Comparison of ENCODE assay signal across 20 cellular contexts in the genomic region with DNA sequence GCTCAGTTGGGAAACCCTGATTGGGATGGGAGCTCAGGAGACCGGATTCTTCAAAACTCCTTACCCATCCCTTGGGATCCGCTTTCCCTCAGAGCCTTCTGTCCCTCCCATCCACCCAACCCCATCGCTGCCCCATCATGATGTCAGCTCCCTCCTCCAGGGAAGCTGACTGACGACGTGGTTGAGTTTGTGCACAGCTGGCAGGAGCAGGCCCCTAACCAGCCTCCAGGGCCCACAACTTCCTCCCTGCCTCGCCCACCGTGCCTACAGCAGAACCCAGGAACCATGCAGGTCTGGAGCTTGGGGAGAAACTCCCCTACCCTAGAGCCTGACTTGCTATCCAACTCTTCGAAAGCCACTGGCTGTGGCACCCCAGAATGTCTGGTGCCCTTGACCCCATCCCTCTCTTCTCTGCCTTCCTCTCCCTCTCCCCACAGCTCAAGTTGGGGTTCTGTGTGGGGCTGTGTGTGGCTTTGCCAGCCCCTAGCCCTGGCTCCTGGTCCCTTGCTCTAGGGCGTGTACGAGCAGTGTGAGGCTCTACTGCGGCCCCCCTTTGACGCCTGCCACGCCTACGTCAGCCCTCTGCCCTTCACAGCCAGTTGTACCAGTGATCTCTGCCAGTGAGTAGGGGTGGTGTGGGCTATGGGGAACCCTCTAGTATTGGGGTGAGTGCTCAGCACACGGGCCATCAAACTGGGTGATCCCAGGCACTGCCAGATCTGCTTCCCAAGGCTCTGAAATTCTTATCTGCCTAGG. TPM values are rescaled to one million over a fixed set of nuclear protein-coding genes. Genes with fewer than 3 reads are reported as not detected.
A peak's percentile ranks its signal among the peaks of the same experiment; 100 is the strongest.
DNase-seq lines count a peak whose midpoint lies in the region; ATAC-seq, FAIRE-seq and TF ChIP-seq lines count a peak whose summit lies in the region.
"Had no signal": no experiment of that assay in that cellular context is flagged by ENCODE, and none has a peak within 500 bp of the region (broad histone marks: within the 10 kb centered on the region; RNA-seq: fewer than 3 reads in every experiment).

No MANE protein-coding gene starts in this region.

- no peak overlapping the region for H3K4ac ChIP-seq in neuronal stem cell (ENCODE audit: low read length)
- H3K4ac ChIP-seq in H9 (ENCODE audit: low read depth, low read length): no peak overlapping the region

- no peak overlapping the region for H3K9ac ChIP-seq in BLaER1
- H3K9ac ChIP-seq in neuronal stem cell (ENCODE audit: low read depth, low read length, poor library complexity): no peak overlapping the region
- no peak overlapping the region for H3K9ac ChIP-seq in H9 (ENCODE audit: extremely low read depth, insufficient read length, low read length)

- H2BK20ac ChIP-seq in H9 (ENCODE audit: low read depth, low read length, poor library complexity, severe bottlenecking): no peak overlapping the region

- H3K27ac ChIP-seq in BLaER1: no peak overlapping the region
- no peak overlapping the region for H3K27ac ChIP-seq in neuronal stem cell (replicated peaks; ENCODE audit: low read length)
- H3K27ac ChIP-seq in H9 (ENCODE audit: insufficient read length, low read depth, low read length): no peak overlapping the region
- H3K27ac ChIP-seq: 22Rv1, A549 had no signal

- H3K18ac ChIP-seq in neuronal stem cell (ENCODE audit: low read length) (peak overlapping the region; percentile 46), H9 (ENCODE audit: insufficient read length, low read depth, low read length) (no peak overlapping the region)

- no peaks in the 10 kb centered on the region for H3K9me3 ChIP-seq in BLaER1
- H3K9me3 ChIP-seq in neuronal stem cell (replicated peaks in 1 of 2; ENCODE audit: control insufficient read depth in 2 of 2, insufficient read depth in 1 of 2, low read depth in 1 of 2, low read length in 2 of 2): no peaks in the 10 kb centered on the region
- no peaks in the 10 kb centered on the region for H3K9me3 ChIP-seq in H9 (ENCODE audit: control insufficient read depth, low read depth, low read length)
- H3K9me3 ChIP-seq: A549 had no signal

- TF ChIP-seq CTCF in WTC11 (IDR thresholded peaks at IDR 0.05) (no peak), H9 (conservative IDR thresholded peaks at IDR 0.05) (no peak)

- H4K20me1 ChIP-seq in BLaER1: no peaks in the 10 kb centered on the region
- H4K20me1 ChIP-seq in H9 (ENCODE audit: control insufficient read depth, insufficient read depth, insufficient read length): no peaks in the 10 kb centered on the region

- no peaks in the 10 kb centered on the region for H3K36me3 ChIP-seq in BLaER1
- no peaks in the 10 kb centered on the region for H3K36me3 ChIP-seq in neuronal stem cell (replicated peaks in 1 of 2; ENCODE audit: control insufficient read depth in 2 of 2, insufficient read depth in 2 of 2, low read length in 2 of 2)

- H3K27ac Mint-ChIP-seq in WTC11: no peak overlapping the region; the same call in 1 of the 2 replicates
- H3K27ac Mint-ChIP-seq in T-cell: no peak overlapping the region
- H3K27ac Mint-ChIP-seq in H9: peak overlapping the region in 1 of 3 experiments; percentile 85; a peak in 1 of 7 replicates
- H3K27ac Mint-ChIP-seq: CD4-positive, alpha-beta memory T cell had no signal

- H3K4me1 ChIP-seq in BLaER1 (peaks cover 6% of the 10 kb centered on the region), neuronal stem cell (ENCODE audit: control insufficient read depth in 2 of 2, insufficient read depth in 1 of 2, low read depth in 1 of 2, low read length in 2 of 2) (no peaks in the 10 kb centered on the region), H9 (ENCODE audit: insufficient read depth, low read length) (no peaks in the 10 kb centered on the region)
- H3K4me1 ChIP-seq: A549 had no signal

- H2BK15ac ChIP-seq in neuronal stem cell (ENCODE audit: low read length): peak overlapping the region; percentile 2
- H2BK15ac ChIP-seq in H9 (ENCODE audit: low read depth, low read length): no peak overlapping the region

- WGBS in neuronal stem cell (ENCODE audit: extremely low coverage in 2 of 2, insufficient read length in 2 of 2, insufficient replicate concordance in 1 of 2), 2 donors: no CpG with 5 or more reads among the region's 15 CpGs
- no CpG with 5 or more reads among the region's 15 CpGs for WGBS in H9 (ENCODE audit: extremely low coverage, insufficient read length, low lambda C conversion rate)

- H3K23me2 ChIP-seq in H9 (ENCODE audit: insufficient read length, low read depth, low read length, poor library complexity, severe bottlenecking): no peaks in the 10 kb centered on the region

- H2AK5ac ChIP-seq in neuronal stem cell (ENCODE audit: low read depth, low read length): peak overlapping the region; percentile 15
- H2AK5ac ChIP-seq in H9 (ENCODE audit: insufficient read length, low read length): no peak overlapping the region

- H3K9me3 Mint-ChIP-seq in WTC11: no peaks in the 10 kb centered on the region
- no peaks in the 10 kb centered on the region for H3K9me3 Mint-ChIP-seq in T-cell
- H3K9me3 Mint-ChIP-seq in H9: no peaks in the 10 kb centered on the region
- H3K9me3 Mint-ChIP-seq: CD14-positive monocyte had no signal

- CTCF ChIA-PET in WTC11 (lab: Charles Lee) (interaction anchor here (1.2 to 3.8 kb wide), 4 partner anchors 10 to 177 kb away, joined by 3 to 17 read pairs (median 4); partner anchors contain the start of genes OTOG and USH1C), T-cell (lab: Charles Lee) (no interaction called here)

- H2AFZ ChIP-seq in neuronal stem cell (ENCODE audit: low read length) (no peak overlapping the region), H9 (ENCODE audit: low read length) (no peak overlapping the region)

- peak overlapping the region; percentile 30 for H2BK120ac ChIP-seq in neuronal stem cell (ENCODE audit: low read depth, low read length)
- H2BK120ac ChIP-seq in H9 (ENCODE audit: low read depth, low read length, poor library complexity, severe bottlenecking): no peak overlapping the region

- H4K8ac ChIP-seq in neuronal stem cell (ENCODE audit: low read depth, low read length) (no peak overlapping the region), H9 (replicated peaks; ENCODE audit: insufficient read length, low read depth, low read length) (no peak overlapping the region)

- H3K56ac ChIP-seq in H9 (ENCODE audit: insufficient read length, low read depth, low read length): no peak overlapping the region

- no peaks in the 10 kb centered on the region for H3K27me3 ChIP-seq in BLaER1
- peaks cover 0 to 6% (median 0%) of the 10 kb centered on the region in 3 experiments for H3K27me3 ChIP-seq in neuronal stem cell (ENCODE audit: control insufficient read depth in 3 of 3, insufficient read depth in 3 of 3, low read depth in 1 of 3, low read length in 3 of 3)
- no peaks in the 10 kb centered on the region for H3K27me3 ChIP-seq in H9 (ENCODE audit: insufficient read depth, low read length)

- POLR2A ChIA-PET in WTC11 (lab: Charles Lee) (no interaction called here), T-cell (lab: Charles Lee) (no interaction called here)

- peak overlapping the region; percentile 52 for H3K23ac ChIP-seq in neuronal stem cell (ENCODE audit: low read depth, low read length, poor library complexity)
- no peak overlapping the region for H3K23ac ChIP-seq in H9 (ENCODE audit: insufficient read length, low read depth, low read length)

- ATAC-seq in WTC11: no peak
- no peak for ATAC-seq in T-cell (replicated peaks in 1 of 4)
- ATAC-seq: A549 had no signal

- H3K4me1 Mint-ChIP-seq in WTC11 (no peaks in the 10 kb centered on the region), T-cell (no peaks in the 10 kb centered on the region), H9 (peaks cover 0 to under 1% of the 10 kb centered on the region in 2 experiments; a peak in 1 of 4 replicates)
- H3K4me1 Mint-ChIP-seq: CD14-positive monocyte; CD4-positive, alpha-beta memory T cell had no signal

- H3K4me2 ChIP-seq in BLaER1 (peak overlapping the region; percentile 22; the same call in 1 of the 2 replicates), neuronal stem cell (ENCODE audit: insufficient read depth, low read length, poor library complexity, severe bottlenecking) (no peak overlapping the region), H9 (ENCODE audit: insufficient read depth, insufficient read length, low read length) (no peak overlapping the region)
- H3K4me2 ChIP-seq: A549 had no signal

- no peak for FAIRE-seq in frontal cortex (lab: Jason Lieb, UNC)
- FAIRE-seq: A549 had no signal

- H3K79me2 ChIP-seq in H9 (ENCODE audit: insufficient read depth, low read length): no peaks in the 10 kb centered on the region

- no peak overlapping the region for H2BK5ac ChIP-seq in neuronal stem cell (ENCODE audit: low read length)
- H2BK5ac ChIP-seq in H9 (ENCODE audit: insufficient read length, low read length): no peak overlapping the region

- no peak overlapping the region for H3T11ph ChIP-seq in H9 (ENCODE audit: low read length)

- no peak overlapping the region for H4K5ac ChIP-seq in H9 (ENCODE audit: insufficient read length, low read depth, low read length)

- H3K4me3 Mint-ChIP-seq in WTC11 (no peak overlapping the region), T-cell (no peak overlapping the region), H9 (no peak overlapping the region)
- H3K4me3 Mint-ChIP-seq: CD14-positive monocyte; CD4-positive, alpha-beta memory T cell had no signal

- no peak overlapping the region for H2BK12ac ChIP-seq in neuronal stem cell (ENCODE audit: low read length)
- no peak overlapping the region for H2BK12ac ChIP-seq in H9 (ENCODE audit: insufficient read length, low read depth, low read length)

- H3K14ac ChIP-seq in neuronal stem cell (ENCODE audit: low read length) (peak overlapping the region; percentile 67), H9 (ENCODE audit: insufficient read depth, low read length) (no peak overlapping the region; the same call in 1 of the 2 replicates)

- H3K79me1 ChIP-seq in neuronal stem cell (ENCODE audit: low read depth, low read length) (no peaks in the 10 kb centered on the region), H9 (ENCODE audit: insufficient read depth, low read depth, low read length, poor library complexity, severe bottlenecking) (no peaks in the 10 kb centered on the region)

- H3K27me3 Mint-ChIP-seq in WTC11 (ENCODE audit: low read depth) (no peaks in the 10 kb centered on the region), T-cell (peaks cover 22% of the 10 kb centered on the region in 2 donors), H9 (ENCODE audit: low read depth) (peaks cover 14% of the 10 kb centered on the region)

- H4K91ac ChIP-seq in neuronal stem cell (ENCODE audit: low read depth, low read length, poor library complexity) (no peak overlapping the region), H9 (ENCODE audit: insufficient read length, low read depth, low read length) (no peak overlapping the region)

- H3K4me3 ChIP-seq in BLaER1 (no peak overlapping the region), neuronal stem cell (ENCODE audit: low read length in 2 of 2) (no peak overlapping the region)
- H3K4me3 ChIP-seq: A549 had no signal

- DNase-seq in activated CD4-positive, CD25-positive, alpha-beta regulatory T cell treated with anti-CD3 and anti-CD28 coated beads, Interleukin-2, amount 50 U/mL, for 72 hours: peak; percentile 26
- no peak for DNase-seq in activated CD4-positive, CD25-positive, alpha-beta regulatory T cell (lab: John Stamatoyannopoulos, UW)
- DNase-seq in WTC11 (ENCODE audit: low spot score): peak; percentile 6
- DNase-seq in neuronal stem cell (ENCODE audit: low spot score): no peak
- DNase-seq in T-cell: no peak
- DNase-seq in H9: no peak
- DNase-seq in frontal cortex (ENCODE audit: low spot score in 2 of 2): no peak
- DNase-seq: AML-193; CD4-positive, alpha-beta memory T cell; DMS153; DMS79; GF-D8; GOT3; H7 had no signal

- H3K36me3 Mint-ChIP-seq in WTC11 (no peaks in the 10 kb centered on the region), T-cell (no peaks in the 10 kb centered on the region), H9 (ENCODE audit: insufficient read depth in 1 of 3, low read depth in 3 of 3) (peaks cover 0 to 3% (median 0%) of the 10 kb centered on the region in 3 experiments; a peak in 1 of 7 replicates)
- H3K36me3 Mint-ChIP-seq: CD14-positive monocyte; CD4-positive, alpha-beta memory T cell had no signal

RNA-seq across cellular contexts. Expression of gene OTOG, which starts 11.1 kb away (rescaled TPM):
- total RNA-seq in WTC11 (2021) (1.4 to 3.5 TPM (median 2.1 TPM) in 3 replicates), T-cell (not detected), H9 (2021) (0.35 and 0.86 TPM in 2 replicates), frontal cortex (under 0.01 TPM)
- 0.35 TPM for polyA plus RNA-seq in neuronal stem cell (2013, experiment 1 of 2)
- polyA plus RNA-seq in neuronal stem cell (2013, experiment 2 of 2): 0.37 TPM
- total RNA-seq: CD4-positive, alpha-beta memory T cell; HT-29 had no signal
- polyA plus RNA-seq: A549; BJ; CD14-positive monocyte; CD4-positive, alpha-beta memory T cell had no signal

RNA-seq across cellular contexts. Expression of gene USH1C, which starts 14.0 kb away (rescaled TPM):
- 3.3 to 3.9 TPM (median 3.7 TPM) in 3 replicates for total RNA-seq in WTC11 (2021)
- 0.57 TPM for polyA plus RNA-seq in neuronal stem cell (2013, experiment 1 of 2)
- 0.66 TPM for polyA plus RNA-seq in neuronal stem cell (2013, experiment 2 of 2)
- not detected for total RNA-seq in T-cell
- total RNA-seq in H9 (2021): 1.0 and 1.5 TPM in 2 replicates
- total RNA-seq in frontal cortex: not detected
- total RNA-seq: CD4-positive, alpha-beta memory T cell had no signal
- polyA plus RNA-seq: BJ; CD14-positive monocyte; CD4-positive, alpha-beta memory T cell had no signal

Comparison
In these comparisons a context has a peak if more than half of its experiments do, and no peak if none do; other contexts are left out.
1. DNase-seq: peak in activated CD4-positive, CD25-positive, alpha-beta regulatory T cell treated with anti-CD3 and anti-CD28 coated beads, Interleukin-2, amount 50 U/mL, for 72 hours (single experiment) and WTC11 (single experiment); none in activated CD4-positive, CD25-positive, alpha-beta regulatory T cell (0 of 4), neuronal stem cell (single experiment), T-cell (0 of 34), H9 (single experiment) and frontal cortex (0 of 2).